ENCODE assay signal across 17 cellular contexts in the genomic region with DNA sequence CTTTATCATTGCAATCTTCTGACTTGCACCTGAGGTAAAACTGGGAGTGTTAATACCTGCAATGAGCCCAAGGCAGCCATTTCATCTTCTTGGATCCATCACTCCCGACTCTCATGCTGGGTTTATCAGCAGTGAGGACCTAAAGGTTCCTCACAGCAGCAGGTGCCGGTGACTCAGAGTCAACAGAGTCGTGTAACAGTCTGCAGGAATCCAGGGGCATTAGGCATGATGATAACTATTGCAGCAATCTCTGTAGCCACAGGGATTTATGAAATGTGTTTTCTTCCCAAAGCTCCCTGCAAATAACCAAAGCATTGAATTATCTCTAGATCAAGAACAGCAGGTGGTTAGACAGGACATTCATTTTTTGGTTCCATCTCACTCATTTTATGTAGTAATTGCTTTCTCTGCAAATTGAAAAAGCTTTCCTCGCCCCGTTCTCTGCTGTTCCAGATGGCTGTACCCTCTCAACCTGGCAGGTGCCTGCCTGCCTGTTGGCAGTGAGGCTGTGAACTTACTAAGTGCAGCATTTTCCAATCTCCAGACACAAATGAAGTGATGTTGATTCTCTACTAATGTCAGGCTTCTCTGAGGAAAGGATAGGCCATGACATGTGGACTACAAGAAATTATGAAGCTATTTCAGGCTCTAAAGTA.
A peak's percentile ranks its signal among the peaks of the same experiment; 100 is the strongest.
DNase-seq lines count a peak whose midpoint lies in the region; ATAC-seq and TF ChIP-seq lines count a peak whose summit lies in the region.
"Had no signal": no experiment of that assay in that cellular context is flagged by ENCODE, and none has a peak within 500 bp of the region (broad histone marks: within the 10 kb centered on the region; RNA-seq: fewer than 3 reads in every experiment).

No MANE protein-coding gene starts in this region.

- TF ChIP-seq CTCF in HEK293 (tag by site-specific recombination; IDR thresholded peaks at IDR 0.05): no peak
- no peak for TF ChIP-seq CTCF in GM10248 (IDR thresholded peaks at IDR 0.05; ENCODE audit: control extremely low read depth, extremely low read depth, low read depth, missing control alignments)

- peak; percentile 79 for DNase-seq in NCI-H2227 (lab: John Stamatoyannopoulos, UW; ENCODE audit: unreplicated experiment)
- peak; percentile 10 for DNase-seq in superior temporal gyrus (ENCODE audit: extremely low spot score)
- no peak for DNase-seq in GM10248 (ENCODE audit: extremely low spot score)
- DNase-seq in germinal center (ENCODE audit: low spot score): no peak
- DNase-seq: activated CD4-positive, alpha-beta T cell treated with anti-CD3 and anti-CD28 coated beads for 4 hours; activated naive CD4-positive, alpha-beta T cell treated with Interleukin-2 at 50 U/mL for 16 hours; H9; immature natural killer cell; mammary epithelial cell; natural killer cell; NCI-H748 treated with DMSO at 0.1 percent for 48 hours had no signal

- H3K4me3 ChIP-seq in HEK293 (ENCODE audit: low read depth, low read length): no peak overlapping the region
- H3K4me3 ChIP-seq: BLaER1 treated with 17β-estradiol and CSF1 and Interleukin-3, amounts not matched to agents 10 nM and 100 nM; thoracic aorta had no signal

- H3K27ac ChIP-seq in HEK293 (ENCODE audit: extremely low read depth, low read depth, low read length): no peak overlapping the region
- H3K27ac ChIP-seq in cingulate gyrus (ENCODE audit: low read depth, low read length): peak overlapping the region; percentile 2
- H3K27ac ChIP-seq: BLaER1 treated with 17β-estradiol and CSF1 and Interleukin-3, amounts not matched to agents 10 nM and 100 nM; thoracic aorta had no signal

- H3K9me3 ChIP-seq in HEK293 (ENCODE audit: control insufficient read depth, insufficient read depth, low read depth, low read length): no peaks in the 10 kb centered on the region
- H3K9me3 ChIP-seq: BLaER1 treated with 17β-estradiol and CSF1 and Interleukin-3, amounts not matched to agents 10 nM and 100 nM; thoracic aorta had no signal

- POLR2A ChIA-PET in HEK293 (lab: Yijun Ruan, JAX): no interaction called here
- POLR2A ChIA-PET in GM10248 (lab: Yijun Ruan, JAX): no interaction called here

- no peaks in the 10 kb centered on the region for H3K4me1 ChIP-seq in HEK293 (ENCODE audit: control insufficient read depth, insufficient read depth, low read length)

- CTCF ChIA-PET in HEK293 (lab: Yijun Ruan, JAX): interaction anchor here (0.7 kb wide), 1 partner anchor 368 kb away, joined by 3 read pairs; no protein-coding TSS in a partner anchor
- CTCF ChIA-PET in GM10248 (lab: Yijun Ruan, JAX): no interaction called here

- no peak for ATAC-seq in HG03108 (IDR thresholded peaks at IDR 0.05; ENCODE audit: unreplicated experiment)
- ATAC-seq: natural killer cell, Panc1 had no signal

- H3K36me3 ChIP-seq in HEK293 (ENCODE audit: control insufficient read depth in 2 of 2, insufficient read depth in 1 of 2, low read length in 2 of 2): no peaks in the 10 kb centered on the region
- H3K36me3 ChIP-seq: BLaER1 treated with 17β-estradiol and CSF1 and Interleukin-3, amounts not matched to agents 10 nM and 100 nM; thoracic aorta had no signal

TF ChIP-seq in HEK293, 187 proteins besides CTCF, POLR2A, EP300 and RAD21:
- TF ChIP-seq ZNF138 (tag by site-specific recombination; IDR thresholded peaks at IDR 0.05; ENCODE audit: borderline replicate concordance) (no peak), ZIC2 (tag by site-specific recombination; IDR thresholded peaks at IDR 0.05) (peak; percentile 77), ZNF10 (tag by site-specific recombination; IDR thresholded peaks at IDR 0.05) (peak; percentile 45; the same call in 1 of the 2 replicates), SCRT2 (tag by site-specific recombination; IDR thresholded peaks at IDR 0.05) (peak; percentile 92), ZBTB48 (tag by site-specific recombination; IDR thresholded peaks at IDR 0.05) (no peak), ZFP69B (tag by site-specific recombination; IDR thresholded peaks at IDR 0.05) (no peak), BCL11B (tag by site-specific recombination; IDR thresholded peaks at IDR 0.05; ENCODE audit: low read depth) (no peak), ZNF211 (tag by site-specific recombination; IDR thresholded peaks at IDR 0.05; ENCODE audit: low read depth) (no peak), REPIN1 (tag by site-specific recombination; IDR thresholded peaks at IDR 0.05; ENCODE audit: low read depth) (no peak), OVOL3 (tag by site-specific recombination; IDR thresholded peaks at IDR 0.05) (no peak), ZFP37 (tag by site-specific recombination; IDR thresholded peaks at IDR 0.05) (0 out of 2 replicates have a peak, but pooled peaks have one; percentile 18), ZFP3 (tag by site-specific recombination; IDR thresholded peaks at IDR 0.05; ENCODE audit: low read depth) (no peak)

Comparison
In these comparisons a context has a peak if more than half of its experiments do, and no peak if none do; other contexts are left out.
1. DNase-seq: peak in NCI-H2227 (single experiment) and superior temporal gyrus (single experiment); none in GM10248 (single experiment) and germinal center (single experiment).